ENCODE assay signal across 9 cellular contexts in genomic region chr15:80093854-80094418, GRCh38.
DNase-seq lines count a peak whose midpoint lies in the region; ATAC-seq and TF ChIP-seq lines count a peak whose summit lies in the region.
"Had no signal": no experiment of that assay in that cellular context is flagged by ENCODE, and none has a peak within 500 bp of the region (broad histone marks: within the 10 kb centered on the region; RNA-seq: fewer than 3 reads in every experiment).

No MANE protein-coding gene starts in this region.

- TF ChIP-seq CTCF in RWPE1 (conservative IDR thresholded peaks at IDR 0.05; ENCODE audit: low read depth) (no peak), brain microvascular endothelial cell (IDR thresholded peaks at IDR 0.05; ENCODE audit: low read depth, low read length, missing control alignments) (no peak)

- DNase-seq in NCI-H2227 (lab: John Stamatoyannopoulos, UW; ENCODE audit: unreplicated experiment) (peak; percentile 22), NCI-H2227 treated with DMSO at 0.1 percent for 48 hours (lab: John Stamatoyannopoulos, UW) (no peak), RWPE1 (ENCODE audit: low spot score) (peak; percentile 50), head of caudate nucleus (peak in 30 of 42 donors; percentile 7 to 61 (median 29)), brain microvascular endothelial cell (no peak), NK-92 (lab: John Stamatoyannopoulos, UW; ENCODE audit: unreplicated experiment) (no peak)
- peak; percentile 27 for DNase-seq in stimulated activated CD4-positive, alpha-beta T cell treated with anti-CD3 and anti-CD28 coated beads, Interleukin-4, amount 100 ng/mL, for 24 hours

- no peaks in the 10 kb centered on the region for H3K36me3 ChIP-seq in brain microvascular endothelial cell (replicated peaks)

- intact Hi-C loops in head of caudate nucleus (cut with DNase I), result no loop called here

- H3K27ac ChIP-seq in RWPE1 (0 out of 2 replicates have a peak overlapping the region, but pooled peaks have one; percentile 32), brain microvascular endothelial cell (no peak overlapping the region)
- H3K27ac ChIP-seq: SJSA1 had no signal

- in situ Hi-C loops in brain microvascular endothelial cell (cut with HindIII; ENCODE audit: low pct_ligation_motif_present, low sequenced_read_pairs), result no loop called here

- no peaks in the 10 kb centered on the region for H3K27me3 ChIP-seq in brain microvascular endothelial cell (replicated peaks)
- H3K27me3 ChIP-seq: SJSA1 had no signal

- POLR2A ChIA-PET in RWPE1 (lab: Yijun Ruan, JAX; ENCODE audit: low non-redundant PET), result no interaction called here

- H3K4me3 ChIP-seq in brain microvascular endothelial cell (ENCODE audit: low read depth, low read length), result no peak overlapping the region
- H3K4me3 ChIP-seq: SJSA1 had no signal

- ATAC-seq in HG03108 (IDR thresholded peaks at IDR 0.05; ENCODE audit: unreplicated experiment), result no peak

- CTCF ChIA-PET in RWPE1 (lab: Yijun Ruan, JAX), result interaction anchor here (0.6 kb wide), 1 partner anchor 363 kb away, joined by 5 read pairs; no protein-coding TSS in a partner anchor

Comparison
In these comparisons a context has a peak if more than half of its experiments do, and no peak if none do; other contexts are left out.
1. DNase-seq: peak in NCI-H2227 (single experiment), RWPE1 (single experiment), head of caudate nucleus (30 of 42) and stimulated activated CD4-positive, alpha-beta T cell treated with anti-CD3 and anti-CD28 coated beads, Interleukin-4, amount 100 ng/mL, for 24 hours (single experiment); none in NCI-H2227 treated with DMSO at 0.1 percent for 48 hours (single experiment), brain microvascular endothelial cell (single experiment) and NK-92 (single experiment).